27 cellular contexts compared by ENCODE assay signal in genomic region chr2:54986266-54986665, GRCh38.
DNase-seq lines count a peak whose midpoint lies in the region; ATAC-seq and TF ChIP-seq lines count a peak whose summit lies in the region.
"Had no signal": no experiment of that assay in that cellular context is flagged by ENCODE, and none has a peak within 500 bp of the region (broad histone marks: within the 10 kb centered on the region; RNA-seq: fewer than 3 reads in every experiment).

No MANE protein-coding gene starts in this region.

- no peaks in the 10 kb centered on the region for H3K27me3 Mint-ChIP-seq in WTC11 (ENCODE audit: low read depth)
- H3K27me3 Mint-ChIP-seq: activated CD4-positive, alpha-beta T cell treated with anti-CD3 and anti-CD28 coated beads, Interleukin-2, amount 10 ng/mL, durations not matched to agents 7 days and 5 days; activated CD8-positive, alpha-beta memory T cell treated with anti-CD3 and anti-CD28 coated beads, Interleukin-2, amount 10 ng/mL, durations not matched to agents 7 days and 5 days; activated naive CD4-positive, alpha-beta T cell treated with anti-CD3 and anti-CD28 coated beads, Interleukin-2, amount 10 ng/mL, durations not matched to agents 7 days and 5 days had no signal

- peak overlapping the region; percentile 39; the same call in 1 of the 2 replicates for H3K27ac Mint-ChIP-seq in WTC11
- H3K27ac Mint-ChIP-seq: activated CD4-positive, alpha-beta T cell treated with anti-CD3 and anti-CD28 coated beads, Interleukin-2, amount 10 ng/mL, durations not matched to agents 7 days and 5 days; activated CD8-positive, alpha-beta memory T cell treated with anti-CD3 and anti-CD28 coated beads, Interleukin-2, amount 10 ng/mL, durations not matched to agents 7 days and 5 days; activated T-helper 1 cell treated with anti-CD3 and anti-CD28 coated beads, Interleukin-12 subunit alpha, Interleukin-12 subunit beta, Interleukin-2, Interleukin-4 antibody, amounts not matched to agents 30 ng/mL and 10 ng/mL and 1 ng/mL, durations not matched to agents 14 hours and 24 hours and 36 hours; nephron progenitor cell had no signal

- H3K4me1 Mint-ChIP-seq in WTC11, result peaks cover 39% of the 10 kb centered on the region

- POLR2A ChIA-PET in WTC11 (lab: Charles Lee), result no interaction called here

- no peaks in the 10 kb centered on the region for H3K9me3 Mint-ChIP-seq in WTC11
- H3K9me3 Mint-ChIP-seq: activated CD4-positive, alpha-beta T cell treated with anti-CD3 and anti-CD28 coated beads, Interleukin-2, amount 10 ng/mL, durations not matched to agents 7 days and 5 days; activated naive CD4-positive, alpha-beta T cell treated with anti-CD3 and anti-CD28 coated beads, Interleukin-2, amount 10 ng/mL, durations not matched to agents 7 days and 5 days; activated T-helper 1 cell treated with anti-CD3 and anti-CD28 coated beads, Interleukin-12 subunit alpha, Interleukin-12 subunit beta, Interleukin-2, Interleukin-4 antibody, amounts not matched to agents 30 ng/mL and 10 ng/mL and 1 ng/mL, durations not matched to agents 14 hours and 24 hours and 36 hours; H9; nephron progenitor cell had no signal

- peaks cover 14% of the 10 kb centered on the region for H3K36me3 Mint-ChIP-seq in WTC11

- peak; percentile 58 for DNase-seq in DMS 273 treated with DMSO at 0.1 percent for 48 hours (lab: John Stamatoyannopoulos, UW)
- peak; percentile 77 for DNase-seq in NCI-H1694 (lab: John Stamatoyannopoulos, UW)
- DNase-seq in WTC11 (ENCODE audit: low spot score), result no peak
- DNase-seq in iris pigment epithelial cell (ENCODE audit: low read depth), result peak; percentile 30
- DNase-seq in dedifferentiated amniotic fluid mesenchymal stem cell (ENCODE audit: extremely low spot score), result no peak
- DNase-seq: activated CD4-positive, alpha-beta T cell treated with anti-CD3 and anti-CD28 coated beads, Interleukin-2, amount 10 ng/mL, durations not matched to agents 7 days and 5 days; activated CD8-positive, alpha-beta memory T cell treated with anti-CD3 and anti-CD28 coated beads, Interleukin-2, amount 10 ng/mL, durations not matched to agents 7 days and 5 days; activated naive CD4-positive, alpha-beta T cell treated with anti-CD3 and anti-CD28 coated beads, Interleukin-2, amount 10 ng/mL, durations not matched to agents 7 days and 5 days; amniotic stem cell; Caco-2; DND-41; foreskin keratinocyte; H9; hypothalamus; NCI-H1092; NCI-H2029 treated with DMSO at 0.1 percent for 48 hours; NCI-H510A; nephron progenitor cell; ovary; right cardiac atrium; stimulated activated CD4-positive, alpha-beta T cell treated with anti-CD3 and anti-CD28 coated beads, Interleukin-12 subunit alpha, Interleukin-12 subunit beta, amount 100 ng/mL, for 4 hours; stimulated activated naive CD4-positive, alpha-beta T cell treated with Interleukin-2 at 50 U/mL for 16 hours; T-helper 2 cell had no signal

- CTCF ChIA-PET in WTC11 (lab: Charles Lee), result no interaction called here

- ATAC-seq in WTC11 (no peak), HG02970 (IDR thresholded peaks at IDR 0.05; ENCODE audit: low FRiP score, unreplicated experiment) (no peak), GM18498 (IDR thresholded peaks at IDR 0.05; ENCODE audit: unreplicated experiment) (no peak)
- no peak for ATAC-seq in activated CD4-positive, CD25-positive, alpha-beta regulatory T cell treated with anti-CD3 and anti-CD28 coated beads, Interleukin-2, amount 50 U/mL, for 24 hours
- ATAC-seq: activated CD8-positive, alpha-beta memory T cell treated with anti-CD3 and anti-CD28 coated beads, Interleukin-2, amount 10 ng/mL, durations not matched to agents 7 days and 5 days; foreskin keratinocyte; right cardiac atrium had no signal

- H3K4me3 Mint-ChIP-seq in WTC11, result no peak overlapping the region
- H3K4me3 Mint-ChIP-seq: activated CD4-positive, alpha-beta T cell treated with anti-CD3 and anti-CD28 coated beads, Interleukin-2, amount 10 ng/mL, durations not matched to agents 7 days and 5 days; activated CD8-positive, alpha-beta memory T cell treated with anti-CD3 and anti-CD28 coated beads, Interleukin-2, amount 10 ng/mL, durations not matched to agents 7 days and 5 days; activated naive CD4-positive, alpha-beta T cell treated with anti-CD3 and anti-CD28 coated beads, Interleukin-2, amount 10 ng/mL, durations not matched to agents 7 days and 5 days; activated T-helper 1 cell treated with anti-CD3 and anti-CD28 coated beads, Interleukin-12 subunit alpha, Interleukin-12 subunit beta, Interleukin-2, Interleukin-4 antibody, amounts not matched to agents 30 ng/mL and 10 ng/mL and 1 ng/mL, durations not matched to agents 14 hours and 24 hours and 36 hours; H9; nephron progenitor cell had no signal

- TF ChIP-seq CTCF in WTC11 (IDR thresholded peaks at IDR 0.05), result no peak

TF ChIP-seq in WTC11, 78 proteins besides CTCF, POLR2A, EP300 and RAD21 (continues in another document):
- TF ChIP-seq SMAD4 (CRISPR knock-in tag; IDR thresholded peaks at IDR 0.05) (no peak), MAX (CRISPR knock-in tag; IDR thresholded peaks at IDR 0.05) (no peak), ZNF425 (CRISPR knock-in tag; conservative IDR thresholded peaks at IDR 0.05) (no peak), ARID4B (CRISPR knock-in tag; IDR thresholded peaks at IDR 0.05; ENCODE audit: borderline replicate concordance) (no peak), FOXJ3 (CRISPR knock-in tag; IDR thresholded peaks at IDR 0.05; ENCODE audit: borderline replicate concordance) (no peak), ZBTB21 (CRISPR knock-in tag; IDR thresholded peaks at IDR 0.05; ENCODE audit: borderline replicate concordance) (no peak), E2F5 (CRISPR knock-in tag; IDR thresholded peaks at IDR 0.05) (no peak), CREB1 (CRISPR knock-in tag; IDR thresholded peaks at IDR 0.05) (no peak), NR1H2 (CRISPR knock-in tag; IDR thresholded peaks at IDR 0.05) (no peak)

Comparison
In these comparisons a context has a peak if more than half of its experiments do, and no peak if none do; other contexts are left out.
1. DNase-seq: peak in DMS 273 treated with DMSO at 0.1 percent for 48 hours (single experiment), NCI-H1694 (single experiment) and iris pigment epithelial cell (single experiment); none in WTC11 (single experiment) and dedifferentiated amniotic fluid mesenchymal stem cell (single experiment).